Comparison of ENCODE assay signal across 7 cellular contexts in the genomic region with DNA sequence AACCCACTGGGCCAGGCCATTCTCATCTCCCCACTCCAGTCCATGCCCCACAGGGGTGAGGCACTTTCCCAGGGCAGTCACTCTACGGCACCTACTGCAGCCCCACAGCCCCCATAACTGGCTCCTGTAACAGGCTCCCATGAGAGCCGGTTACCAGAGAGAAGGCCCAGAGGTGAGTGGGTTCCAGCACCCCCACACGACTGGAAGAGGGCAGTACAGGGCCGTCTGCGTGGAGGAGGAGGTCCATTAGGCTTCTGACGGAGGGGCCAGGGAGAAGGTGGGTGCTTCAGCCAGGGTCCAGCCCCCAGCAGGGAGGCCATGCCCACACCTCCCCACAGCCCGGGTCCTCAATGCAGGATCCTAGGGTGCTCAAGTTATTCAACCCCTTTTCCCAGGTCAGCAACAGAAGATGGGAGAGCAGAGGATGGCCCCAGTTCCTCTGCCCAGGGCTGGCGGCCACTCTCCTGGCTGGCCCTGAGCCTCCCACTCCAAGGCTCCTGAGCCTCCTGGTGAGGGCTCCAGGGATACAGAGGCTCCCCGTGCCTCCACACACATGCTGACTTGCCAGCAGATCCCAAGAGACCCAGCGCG. TPM values are rescaled to one million over a fixed set of nuclear protein-coding genes. Genes with fewer than 3 reads are reported as not detected.
DNase-seq lines count a peak whose midpoint lies in the region; ATAC-seq and TF ChIP-seq lines count a peak whose summit lies in the region.

No MANE protein-coding gene starts in this region.

- DNase-seq in OCI-LY7 (ENCODE audit: low spot score) (peak; percentile 62), trophoblast cell (no peak)

- H3K79me1 ChIP-seq in trophoblast cell (ENCODE audit: low read length), result peaks cover 28% of the 10 kb centered on the region

- no peak overlapping the region for H4K8ac ChIP-seq in trophoblast cell (ENCODE audit: low read depth, low read length)

- no peaks in the 10 kb centered on the region; the same call in 1 of the 2 replicates for H3K79me2 ChIP-seq in OCI-LY7 (ENCODE audit: insufficient read depth, low read depth, low read length)
- peaks cover 26% of the 10 kb centered on the region for H3K79me2 ChIP-seq in trophoblast cell (ENCODE audit: control insufficient read depth, insufficient read depth, low read length, poor library complexity)

- H3K4me3 ChIP-seq in OCI-LY7 (ENCODE audit: low read depth, low read length, poor library complexity, severe bottlenecking) (peak overlapping the region; percentile 89), duodenal mucosa (ENCODE audit: low read depth in 1 of 2, low read length in 2 of 2) (peak overlapping the region; percentile 53 to 62), trophoblast cell (ENCODE audit: low read depth, low read length) (no peak overlapping the region)

- H3K27ac ChIP-seq in OCI-LY7 (ENCODE audit: low read depth, low read length, poor library complexity, severe bottlenecking) (peak overlapping the region; percentile 21), duodenal mucosa (ENCODE audit: low read depth, low read length) (no peak overlapping the region), trophoblast cell (ENCODE audit: low read depth, low read length) (peak overlapping the region; percentile 89)

- H4K91ac ChIP-seq in trophoblast cell (ENCODE audit: low read depth, low read length), result peak overlapping the region; percentile 36

- H3K9ac ChIP-seq in duodenal mucosa (ENCODE audit: low read depth in 1 of 2, low read length in 2 of 2) (peak overlapping the region; percentile 39 to 68), trophoblast cell (ENCODE audit: low read length) (peak overlapping the region; percentile 29)

- BruUV-seq in OCI-LY7 (replicated peaks; lab: Mats Ljungman, UMichigan), result no TSS peak

- H2BK120ac ChIP-seq in trophoblast cell (ENCODE audit: insufficient read depth, low read length, poor library complexity), result no peak overlapping the region

- H2BK5ac ChIP-seq in trophoblast cell (ENCODE audit: low read depth, low read length, poor library complexity), result no peak overlapping the region

- peak overlapping the region; percentile 14 for H3K4ac ChIP-seq in trophoblast cell (ENCODE audit: low read depth, low read length)

- H2AFZ ChIP-seq in OCI-LY7 (ENCODE audit: low read length) (no peak overlapping the region), trophoblast cell (ENCODE audit: insufficient read depth, low read length, poor library complexity) (no peak overlapping the region)

- peak overlapping the region; percentile 10 for H2AK5ac ChIP-seq in trophoblast cell (ENCODE audit: low read length)

- H3K18ac ChIP-seq in trophoblast cell (ENCODE audit: low read length), result peak overlapping the region; percentile 7

- H2BK12ac ChIP-seq in trophoblast cell (ENCODE audit: low read length), result no peak overlapping the region

- H3K23ac ChIP-seq in trophoblast cell (ENCODE audit: low read length), result no peak overlapping the region

- H4K20me1 ChIP-seq in OCI-LY7 (ENCODE audit: insufficient read depth, low read length), result peaks cover 5% of the 10 kb centered on the region; the same call in 1 of the 2 replicates

- TF ChIP-seq CTCF in GM12873 (IDR thresholded peaks at IDR 0.05; ENCODE audit: insufficient read depth, low read depth, low read length, missing control alignments), result peak; percentile 54
- TF ChIP-seq CTCF in OCI-LY7 (conservative IDR thresholded peaks at IDR 0.05; ENCODE audit: low read length), result peak; percentile 63

- no peaks in the 10 kb centered on the region for H3K9me2 ChIP-seq in OCI-LY7 (ENCODE audit: insufficient read depth, low read length)

- peak overlapping the region; percentile 1 for H4K12ac ChIP-seq in trophoblast cell (ENCODE audit: low read depth, low read length)

- H3K36me3 ChIP-seq in OCI-LY7 (ENCODE audit: insufficient read depth, low read length), result peaks cover 19% of the 10 kb centered on the region
- peaks cover 0 to 9% of the 10 kb centered on the region in 2 donors for H3K36me3 ChIP-seq in duodenal mucosa (ENCODE audit: control insufficient read depth in 1 of 2, insufficient read depth in 2 of 2, low read length in 2 of 2)
- H3K36me3 ChIP-seq in trophoblast cell (ENCODE audit: control insufficient read depth in 1 of 2, insufficient read depth in 2 of 2, low read length in 2 of 2), result peaks cover 17 to 21% of the 10 kb centered on the region in 2 experiments

- H3K27me3 ChIP-seq in duodenal mucosa (ENCODE audit: control insufficient read depth in 1 of 2, insufficient read depth in 2 of 2, low read length in 2 of 2) (no peaks in the 10 kb centered on the region), trophoblast cell (ENCODE audit: insufficient read depth, low read length) (no peaks in the 10 kb centered on the region)

- POLR2A ChIA-PET in OCI-LY7 (lab: Charles Lee), result no interaction called here

- no peaks in the 10 kb centered on the region for H3K9me3 ChIP-seq in OCI-LY7 (ENCODE audit: low read length)
- no peaks in the 10 kb centered on the region for H3K9me3 ChIP-seq in duodenal mucosa (ENCODE audit: control insufficient read depth in 1 of 2, low read length in 2 of 2)
- H3K9me3 ChIP-seq in trophoblast cell (ENCODE audit: insufficient read depth, low read depth, low read length), result no peaks in the 10 kb centered on the region

- WGBS in trophoblast cell (ENCODE audit: extremely low coverage, insufficient coverage, insufficient read length), result no CpG with 5 or more reads among the region's 11 CpGs

- peaks cover 35% of the 10 kb centered on the region for H3K4me1 ChIP-seq in OCI-LY7 (ENCODE audit: insufficient read depth, low read length, poor library complexity, severe bottlenecking)
- peaks cover 36 to 38% of the 10 kb centered on the region in 2 donors for H3K4me1 ChIP-seq in duodenal mucosa (ENCODE audit: control insufficient read depth in 1 of 2, insufficient read depth in 2 of 2, low read length in 2 of 2)
- peaks cover 47 to 52% of the 10 kb centered on the region in 2 experiments for H3K4me1 ChIP-seq in trophoblast cell (ENCODE audit: control insufficient read depth in 1 of 2, insufficient read depth in 2 of 2, low read length in 2 of 2)

- intact Hi-C loops in OCI-LY7 (cut with micrococcal nuclease; ENCODE audit: unreplicated experiment), result loop anchor here (5.0 kb wide), 3 partner anchors 74 to 274 kb away; a partner anchor contains a TSS

- ATAC-seq in HG03025 (IDR thresholded peaks at IDR 0.05; ENCODE audit: low FRiP score, unreplicated experiment) (no peak), HG02678 (IDR thresholded peaks at IDR 0.05; ENCODE audit: unreplicated experiment) (no peak), HG02798 (IDR thresholded peaks at IDR 0.05; ENCODE audit: poor library complexity, unreplicated experiment) (no peak)

- peak overlapping the region; percentile 11 for H3K14ac ChIP-seq in trophoblast cell (ENCODE audit: low read length)

- CTCF ChIA-PET in OCI-LY7 (lab: Charles Lee; ENCODE audit: unreplicated experiment), result no interaction called here

- H3K4me2 ChIP-seq in OCI-LY7 (ENCODE audit: low read length) (peak overlapping the region; percentile 99), trophoblast cell (ENCODE audit: low read length) (peak overlapping the region; percentile 88)

RNA-seq across cellular contexts. Expression of a gene that starts 1.6 kb away (rescaled TPM):
- total RNA-seq in OCI-LY7 (2014; rRNA removed; shearing (Covaris generic)), result 26.3 and 26.8 TPM in 2 replicates
- total RNA-seq in OCI-LY7 (2022), result 47.6 and 47.7 TPM in 2 replicates
- 29.9 and 32.2 TPM in 2 replicates for polyA plus RNA-seq in trophoblast cell (2013)

RNA-seq across cellular contexts. Expression of a gene that starts 2.2 kb away (rescaled TPM):
- total RNA-seq in OCI-LY7 (2014; rRNA removed; shearing (Covaris generic)), result 41.8 and 57.1 TPM in 2 replicates
- 31.3 and 32.2 TPM in 2 replicates for total RNA-seq in OCI-LY7 (2022)
- 29.8 and 34.5 TPM in 2 replicates for polyA plus RNA-seq in trophoblast cell (2013)

RNA-seq across cellular contexts. Expression of a gene that starts 18.3 kb away (rescaled TPM):
- total RNA-seq in OCI-LY7 (2014; rRNA removed; shearing (Covaris generic)), result 128 and 142 TPM in 2 replicates
- 146 and 162 TPM in 2 replicates for total RNA-seq in OCI-LY7 (2022)
- 86.5 and 92.0 TPM in 2 replicates for polyA plus RNA-seq in trophoblast cell (2013)

RNA-seq across cellular contexts. Expression of a gene that starts 18.4 kb away (rescaled TPM):
- 16.6 and 18.5 TPM in 2 replicates for total RNA-seq in OCI-LY7 (2014; rRNA removed; shearing (Covaris generic))
- total RNA-seq in OCI-LY7 (2022), result 20.3 and 20.6 TPM in 2 replicates
- polyA plus RNA-seq in trophoblast cell (2013), result 20.9 and 21.3 TPM in 2 replicates

RNA-seq across cellular contexts. Expression of a gene that starts 24.9 kb away (rescaled TPM):
- total RNA-seq in OCI-LY7 (2014; rRNA removed; shearing (Covaris generic)), result 0.41 and 1.1 TPM in 2 replicates
- total RNA-seq in OCI-LY7 (2022), result 0.99 and 1.2 TPM in 2 replicates
- polyA plus RNA-seq in trophoblast cell (2013), result 0.17 and 0.21 TPM in 2 replicates
